Comparison of ENCODE assay signal across 8 cellular contexts in the genomic region with DNA sequence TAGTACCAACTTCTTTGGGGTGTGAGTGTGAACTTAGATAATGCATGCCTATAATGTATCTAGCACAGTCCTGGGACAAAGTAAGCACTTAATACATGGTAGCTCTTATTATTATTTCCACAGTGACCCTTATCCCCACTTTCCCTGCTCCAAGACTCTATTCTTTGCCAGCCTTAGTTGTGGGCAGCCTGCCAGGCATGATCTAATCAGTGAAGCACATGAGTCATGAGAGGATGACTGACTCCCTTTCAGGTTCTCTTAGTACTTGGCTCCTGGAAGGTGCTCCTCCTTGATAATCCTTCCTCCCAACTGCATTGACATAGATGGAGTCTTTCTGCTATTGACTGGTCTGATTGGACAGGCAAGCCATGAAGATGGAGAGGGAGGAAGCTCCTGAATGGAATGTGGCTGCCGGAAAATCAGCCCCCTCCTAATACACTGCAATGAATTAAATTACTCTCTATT. TPM values are rescaled to one million over a fixed set of nuclear protein-coding genes. Genes with fewer than 3 reads are reported as not detected.
A peak's percentile ranks its signal among the peaks of the same experiment; 100 is the strongest.
DNase-seq lines count a peak whose midpoint lies in the region; ATAC-seq and TF ChIP-seq lines count a peak whose summit lies in the region.

No MANE protein-coding gene starts in this region.

- H3K27ac ChIP-seq in dorsolateral prefrontal cortex (no peak overlapping the region), ovary (no peak overlapping the region)

- TF ChIP-seq POLR2A in ovary (IDR thresholded peaks at IDR 0.05), result no peak

- H3K9me3 ChIP-seq in ovary, result no peaks in the 10 kb centered on the region

- intact Hi-C loops in dorsolateral prefrontal cortex (cut with DNase I), result loop anchor here (2.0 to 10.0 kb wide), 4 partner anchors 262 to 494 kb away; no protein-coding TSS in a partner anchor
- intact Hi-C loops in ovary (cut with DNase I), result loop anchor here in 3 of 4 donors (5.0 to 10.0 kb wide), 6 partner anchors 162 to 497 kb away; a partner anchor contains a TSS

- H3K4me3 ChIP-seq in dorsolateral prefrontal cortex (no peak overlapping the region), ovary (no peak overlapping the region)

- H3K27me3 ChIP-seq in dorsolateral prefrontal cortex (peaks cover 0 to 3% (median 0%) of the 10 kb centered on the region in 45 donors), ovary (no peaks in the 10 kb centered on the region)

- 29 to 71% (median 69%) methylated on average over 1 of the region's 1 CpG for WGBS in ovary, 3 donors

- no peak for ATAC-seq in GM21423 (IDR thresholded peaks at IDR 0.05; ENCODE audit: unreplicated experiment)

- TF ChIP-seq CTCF in dorsolateral prefrontal cortex (IDR thresholded peaks at IDR 0.05 in 54 of 56, conservative IDR thresholded peaks at IDR 0.05 in 2 of 56; ENCODE audit: low read depth in 1 of 56, partially characterized antibody in 56 of 56) (no peak), ovary (IDR thresholded peaks at IDR 0.05) (no peak)

- H3K36me3 ChIP-seq in ovary, result no peaks in the 10 kb centered on the region

- DNase-seq in EH (ENCODE audit: low read depth) (peak; percentile 88), NCI-H2171 treated with DMSO at 0.1 percent for 48 hours (lab: John Stamatoyannopoulos, UW) (peak; percentile 73), dorsolateral prefrontal cortex (peak in 6 of 10 donors; percentile 44 to 76 (median 52)), ovary (peak; percentile 71 to 83 (median 74)), GM19240 (ENCODE audit: insufficient read length, low spot score) (no peak), Kasumi-1 (lab: John Stamatoyannopoulos, UW) (no peak), NCI-H526 treated with DMSO at 0.1 percent for 48 hours (lab: John Stamatoyannopoulos, UW) (no peak)

- H3K4me1 ChIP-seq in ovary (ENCODE audit: insufficient read depth), result peaks cover 5% of the 10 kb centered on the region

- TF ChIP-seq EP300 in ovary (IDR thresholded peaks at IDR 0.05), result no peak

RNA-seq across cellular contexts. Expression of a gene that starts 17.4 kb away (rescaled TPM):
- total RNA-seq in dorsolateral prefrontal cortex, result 10 to 100 TPM in 106 of 120 experiments, 1 to 10 TPM in 14; 4.6 to 31.8 (median 14.8) TPM
- 10 to 100 TPM; 50.6 to 84.4 (median 68.0) TPM for total RNA-seq in ovary
- polyA plus RNA-seq in ovary, result 100 to 1,000 TPM in 1 of 2 donors, 10 to 100 TPM in 1; 41.0 to 121 TPM

Comparison
In these comparisons a context has a peak if more than half of its experiments do, and no peak if none do; other contexts are left out.
1. DNase-seq: peak in EH (single experiment), NCI-H2171 treated with DMSO at 0.1 percent for 48 hours (single experiment), dorsolateral prefrontal cortex (6 of 10) and ovary (5 of 5); none in GM19240 (single experiment), Kasumi-1 (0 of 2) and NCI-H526 treated with DMSO at 0.1 percent for 48 hours (single experiment).